ENCODE assay signal across 1 cellular context in genomic region chr2:167827352-167828097, GRCh38.
TF ChIP-seq lines count a peak whose summit lies in the region.

No MANE protein-coding gene starts in this region.

TF ChIP-seq in HepG2, 621 proteins besides CTCF, POLR2A, EP300 and RAD21 (continued from another document and continues in another):
- TF ChIP-seq KIAA2018 (CRISPR knock-in tag; IDR thresholded peaks at IDR 0.05; ENCODE audit: borderline replicate concordance) (peak; percentile 64; the same call in 1 of the 2 replicates), HHEX (CRISPR knock-in tag; IDR thresholded peaks at IDR 0.05) (peak; percentile 45; the same call in 1 of the 2 replicates), PRPF4 (IDR thresholded peaks at IDR 0.05; ENCODE audit: low read depth, low read length, poor library complexity, severe bottlenecking) (no peak), EEA1 (CRISPR knock-in tag; IDR thresholded peaks at IDR 0.05; ENCODE audit: borderline replicate concordance) (no peak), ZNF30 (CRISPR knock-in tag; IDR thresholded peaks at IDR 0.05) (no peak), ZNF503 (CRISPR knock-in tag; IDR thresholded peaks at IDR 0.05) (peak; percentile 96), RFXANK (CRISPR knock-in tag; IDR thresholded peaks at IDR 0.05) (0 out of 2 replicates have a peak, but pooled peaks have one; percentile 59), CENPT (CRISPR knock-in tag; IDR thresholded peaks at IDR 0.05; ENCODE audit: low read depth) (0 out of 2 replicates have a peak, but pooled peaks have one; percentile 52), NBN (conservative IDR thresholded peaks at IDR 0.05) (no peak), SAP130 (CRISPR knock-in tag; IDR thresholded peaks at IDR 0.05; ENCODE audit: low read depth) (peak; percentile 75), NFAT5 (CRISPR knock-in tag; IDR thresholded peaks at IDR 0.05) (peak; percentile 50; the same call in 1 of the 2 replicates), TGIF2 (CRISPR knock-in tag; IDR thresholded peaks at IDR 0.05) (peak; percentile 57; the same call in 1 of the 2 replicates), HNRNPLL (IDR thresholded peaks at IDR 0.05; ENCODE audit: low read depth, low read length, poor library complexity, severe bottlenecking) (no peak), HNF4A (CRISPR knock-in tag; IDR thresholded peaks at IDR 0.05) (peak; percentile 100), PHB2 (IDR thresholded peaks at IDR 0.05; ENCODE audit: partially characterized antibody) (no peak), ZFP36L1 (CRISPR knock-in tag; IDR thresholded peaks at IDR 0.05) (peak; percentile 94; the same call in 1 of the 2 replicates), SP2 (CRISPR knock-in tag; IDR thresholded peaks at IDR 0.05) (no peak), NRL (CRISPR knock-in tag; IDR thresholded peaks at IDR 0.05; ENCODE audit: borderline replicate concordance) (peak; percentile 88), ZFX (CRISPR knock-in tag; IDR thresholded peaks at IDR 0.05; ENCODE audit: low read depth) (peak; percentile 83), ZNF24 (IDR thresholded peaks at IDR 0.05) (0 out of 2 replicates have a peak, but pooled peaks have one; percentile 54), KLF11 (CRISPR knock-in tag; IDR thresholded peaks at IDR 0.05) (no peak), ESRRA (CRISPR knock-in tag; IDR thresholded peaks at IDR 0.05; ENCODE audit: low read depth) (peak; percentile 95), ZNF878 (CRISPR knock-in tag; IDR thresholded peaks at IDR 0.05) (peak; percentile 87; the same call in 1 of the 2 replicates), KDM5A (IDR thresholded peaks at IDR 0.05; ENCODE audit: borderline replicate concordance, low read length) (no peak), NAIF1 (CRISPR knock-in tag; IDR thresholded peaks at IDR 0.05; ENCODE audit: borderline replicate concordance) (peak; percentile 50; the same call in 1 of the 2 replicates), ZNF615 (CRISPR knock-in tag; IDR thresholded peaks at IDR 0.05; ENCODE audit: borderline replicate concordance) (0 out of 2 replicates have a peak, but pooled peaks have one; percentile 12), MBD4 (IDR thresholded peaks at IDR 0.05; ENCODE audit: borderline replicate concordance, low read length) (no peak; the same call in 1 of the 2 replicates), ZBTB7B (CRISPR knock-in tag; IDR thresholded peaks at IDR 0.05) (peak; percentile 91), SMAD1 (CRISPR knock-in tag; IDR thresholded peaks at IDR 0.05; ENCODE audit: borderline replicate concordance, low read depth) (peak; percentile 75; the same call in 1 of the 2 replicates), CHD2 (IDR thresholded peaks at IDR 0.05; ENCODE audit: low read depth, low read length) (no peak), ZNF629 (CRISPR knock-in tag; conservative IDR thresholded peaks at IDR 0.05) (peak; percentile 67; the same call in 1 of the 2 replicates), UBTF (CRISPR knock-in tag; IDR thresholded peaks at IDR 0.05) (peak; percentile 82), MAFK (conservative IDR thresholded peaks at IDR 0.05 in 1 of 2, IDR thresholded peaks at IDR 0.05 in 1 of 2; ENCODE audit: low read length in 2 of 2) (no peak), ZNF160 (CRISPR knock-in tag; IDR thresholded peaks at IDR 0.05) (peak; percentile 56), ZNF569 (CRISPR knock-in tag; IDR thresholded peaks at IDR 0.05; ENCODE audit: borderline replicate concordance) (peak; percentile 88; the same call in 1 of the 2 replicates)
- TF ChIP-seq, protein P1, sequence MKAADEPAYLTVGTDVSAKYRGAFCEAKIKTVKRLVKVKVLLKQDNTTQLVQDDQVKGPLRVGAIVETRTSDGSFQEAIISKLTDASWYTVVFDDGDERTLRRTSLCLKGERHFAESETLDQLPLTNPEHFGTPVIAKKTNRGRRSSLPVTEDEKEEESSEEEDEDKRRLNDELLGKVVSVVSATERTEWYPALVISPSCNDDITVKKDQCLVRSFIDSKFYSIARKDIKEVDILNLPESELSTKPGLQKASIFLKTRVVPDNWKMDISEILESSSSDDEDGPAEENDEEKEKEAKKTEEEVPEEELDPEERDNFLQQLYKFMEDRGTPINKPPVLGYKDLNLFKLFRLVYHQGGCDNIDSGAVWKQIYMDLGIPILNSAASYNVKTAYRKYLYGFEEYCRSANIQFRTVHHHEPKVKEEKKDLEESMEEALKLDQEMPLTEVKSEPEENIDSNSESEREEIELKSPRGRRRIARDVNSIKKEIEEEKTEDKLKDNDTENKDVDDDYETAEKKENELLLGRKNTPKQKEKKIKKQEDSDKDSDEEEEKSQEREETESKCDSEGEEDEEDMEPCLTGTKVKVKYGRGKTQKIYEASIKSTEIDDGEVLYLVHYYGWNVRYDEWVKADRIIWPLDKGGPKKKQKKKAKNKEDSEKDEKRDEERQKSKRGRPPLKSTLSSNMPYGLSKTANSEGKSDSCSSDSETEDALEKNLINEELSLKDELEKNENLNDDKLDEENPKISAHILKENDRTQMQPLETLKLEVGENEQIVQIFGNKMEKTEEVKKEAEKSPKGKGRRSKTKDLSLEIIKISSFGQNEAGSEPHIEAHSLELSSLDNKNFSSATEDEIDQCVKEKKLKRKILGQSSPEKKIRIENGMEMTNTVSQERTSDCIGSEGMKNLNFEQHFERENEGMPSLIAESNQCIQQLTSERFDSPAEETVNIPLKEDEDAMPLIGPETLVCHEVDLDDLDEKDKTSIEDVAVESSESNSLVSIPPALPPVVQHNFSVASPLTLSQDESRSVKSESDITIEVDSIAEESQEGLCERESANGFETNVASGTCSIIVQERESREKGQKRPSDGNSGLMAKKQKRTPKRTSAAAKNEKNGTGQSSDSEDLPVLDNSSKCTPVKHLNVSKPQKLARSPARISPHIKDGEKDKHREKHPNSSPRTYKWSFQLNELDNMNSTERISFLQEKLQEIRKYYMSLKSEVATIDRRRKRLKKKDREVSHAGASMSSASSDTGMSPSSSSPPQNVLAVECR (CRISPR knock-in tag; IDR thresholded peaks at IDR 0.05; ENCODE audit: borderline replicate concordance), result peak; percentile 62; the same call in 1 of the 2 replicates
